In the genomic region with DNA sequence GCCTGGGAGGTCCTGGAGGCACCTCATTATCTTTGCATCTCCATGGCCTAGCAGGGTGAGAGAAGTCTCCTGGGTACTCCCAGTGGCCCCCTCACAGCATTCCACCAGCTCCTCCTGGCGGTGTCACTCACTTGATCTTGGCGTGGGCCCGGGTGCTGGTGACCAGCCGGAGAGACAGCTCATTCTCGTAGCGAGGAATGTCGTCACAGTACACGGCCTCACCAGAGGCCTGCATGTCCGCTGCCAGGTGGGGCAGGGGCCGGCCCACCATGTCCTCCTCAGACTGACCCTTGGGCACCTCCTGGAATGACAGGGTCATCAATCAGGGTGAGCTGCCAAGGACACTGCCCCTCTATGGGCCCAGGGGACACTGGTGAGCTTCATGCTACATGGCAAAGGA, we compare ENCODE assay signal across 25 cellular contexts. TPM values are rescaled to one million over a fixed set of nuclear protein-coding genes. Genes with fewer than 3 reads are reported as not detected.
"Had no signal": no experiment of that assay in that cellular context is flagged by ENCODE, and none has a peak within 500 bp of the region (broad histone marks: within the 10 kb centered on the region; RNA-seq: fewer than 3 reads in every experiment).

No MANE protein-coding gene starts in this region.

- ATAC-seq: gastrocnemius medialis; left ventricle myocardium superior; lower lobe of right lung; naive thymus-derived CD8-positive, alpha-beta T cell had no signal

- H3K9me3 Mint-ChIP-seq: naive thymus-derived CD8-positive, alpha-beta T cell; nephron progenitor cell had no signal

- H3K4me2 ChIP-seq: smooth muscle cell had no signal

- H3K4me1 ChIP-seq: gastrocnemius medialis, lower lobe of right lung, parathyroid adenoma, right lobe of liver, stomach, thyroid gland had no signal

- H3K9me3 ChIP-seq: gastrocnemius medialis, lower lobe of right lung, right lobe of liver, stomach, thyroid gland had no signal

- DNase-seq: dermis blood vessel endothelial cell; effector CD4-positive, alpha-beta T cell; gastrocnemius medialis; head of caudate nucleus; left ventricle myocardium superior; lower lobe of right lung; naive thymus-derived CD8-positive, alpha-beta T cell; nephron progenitor cell; occipital lobe; right lobe of liver; stimulated activated CD4-positive, alpha-beta T cell treated with anti-CD3 and anti-CD28 coated beads, Interleukin-12 subunit alpha, Interleukin-12 subunit beta, amount 100 ng/mL, for 4 hours; stimulated activated CD4-positive, alpha-beta T cell treated with anti-CD3 and anti-CD28 coated beads, Interleukin-1b, Interleukin-23, amount 100 ng/mL, for 48 hours; stimulated activated CD4-positive, alpha-beta T cell treated with anti-CD3 and anti-CD28 coated beads, Interleukin-4, amount 100 ng/mL, for 1 hour; stimulated activated CD8-positive, alpha-beta memory T cell treated with anti-CD3 and anti-CD28 coated beads, Interleukin-4, amount 100 ng/mL, for 48 hours; stimulated activated naive CD4-positive, alpha-beta T cell treated with Interleukin-2 at 50 U/mL for 16 hours; stomach; thyroid gland had no signal

- H3K36me3 ChIP-seq: gastrocnemius medialis, lower lobe of right lung, stomach, thyroid gland had no signal

- H3K9ac ChIP-seq: parathyroid adenoma had no signal

- FAIRE-seq: endothelial cell of umbilical vein, keratinocyte had no signal

- H3K27me3 ChIP-seq: right lobe of liver, stomach, thyroid gland had no signal

- H2AFZ ChIP-seq: parathyroid adenoma had no signal

- H3K27ac ChIP-seq: coronary artery, gastrocnemius medialis, lower lobe of right lung, parathyroid adenoma, right lobe of liver, stomach, thyroid gland had no signal

- H3K4me3 Mint-ChIP-seq: naive thymus-derived CD8-positive, alpha-beta T cell; nephron progenitor cell had no signal

- H3K36me3 Mint-ChIP-seq: naive thymus-derived CD8-positive, alpha-beta T cell had no signal

- H3K4me3 ChIP-seq: coronary artery, gastrocnemius medialis, lower lobe of right lung, right lobe of liver, smooth muscle cell, stomach, thyroid gland had no signal

- H3K4me1 Mint-ChIP-seq: naive thymus-derived CD8-positive, alpha-beta T cell had no signal

- H3K27ac Mint-ChIP-seq: naive thymus-derived CD8-positive, alpha-beta T cell; nephron progenitor cell; progenitor cell of endocrine pancreas had no signal

RNA-seq across cellular contexts. Expression of gene XDH, which starts 42.4 kb away (rescaled TPM):
- total RNA-seq: dermis blood vessel endothelial cell; endothelial cell of umbilical vein; left ventricle myocardium superior; naive thymus-derived CD8-positive, alpha-beta T cell; occipital lobe; subcutaneous adipose tissue; temporal lobe had no signal
- polyA plus RNA-seq: endothelial cell of umbilical vein; naive thymus-derived CD8-positive, alpha-beta T cell had no signal
